ENCODE assay signal across 6 cellular contexts in the genomic region with DNA sequence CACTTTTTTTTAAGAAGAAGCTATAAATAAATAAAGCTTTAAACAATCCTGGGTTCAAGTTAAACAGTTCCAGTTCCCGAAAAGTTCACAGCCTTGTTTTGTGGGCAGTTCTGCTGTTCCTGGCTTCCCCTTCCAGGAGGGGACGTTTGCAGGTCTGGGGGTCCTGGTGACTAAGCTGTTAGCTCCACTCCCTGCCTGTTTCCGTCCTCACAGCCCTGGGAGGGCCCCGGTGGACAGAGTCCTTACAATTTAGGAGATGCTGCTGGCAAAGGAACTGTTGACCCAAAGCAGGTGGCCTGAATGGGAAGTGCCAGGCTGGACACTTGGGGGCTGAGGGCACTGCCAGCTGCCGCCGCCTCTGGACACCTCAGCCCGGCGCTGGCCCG. TPM values are rescaled to one million over a fixed set of nuclear protein-coding genes. Genes with fewer than 3 reads are reported as not detected.
DNase-seq lines count a peak whose midpoint lies in the region; ATAC-seq, FAIRE-seq and TF ChIP-seq lines count a peak whose summit lies in the region.
"Not testable (repeated sequence)": the region's sequence is repeated elsewhere in the genome, so short reads cannot be mapped to it uniquely, and the experiment has no call there.

No MANE protein-coding gene starts in this region.

- H3K4me3 ChIP-seq in BLaER1; GM12878; endodermal cell (ENCODE audit: low read length): not testable (repeated sequence)

- POLR2A ChIA-PET in GM12878 (lab: Charles Lee) = not testable (repeated sequence)

- ATAC-seq in GM12878 = not testable (repeated sequence)

- H3K4me2 ChIP-seq in BLaER1 = peak overlapping the region; percentile 62
- H3K4me2 ChIP-seq in GM12878 (ENCODE audit: control insufficient read depth, insufficient read depth) = not testable (repeated sequence)

- in situ Hi-C loops in GM12878 (cut with MboI) = not testable (repeated sequence)

- intact Hi-C loops in Calu3 (cut with micrococcal nuclease; ENCODE audit: unreplicated experiment); GM12878 (cut with micrococcal nuclease; ENCODE audit: unreplicated experiment); cardiac septum (cut with DNase I): not testable (repeated sequence)

- CTCF ChIA-PET in Calu3 (lab: Charles Lee); GM12878 (lab: Yijun Ruan, JAX): not testable (repeated sequence)

- not testable (repeated sequence) for H3K9me3 Mint-ChIP-seq in Calu3 (ENCODE audit: low read depth, unreplicated experiment); endodermal cell

- 65% methylated on average over 4 of the region's 9 CpGs for WGBS in GM12878 (ENCODE audit: insufficient coverage, insufficient replicate concordance, low lambda C conversion rate, missing lambda C conversion rate)
- WGBS in endodermal cell (ENCODE audit: insufficient coverage in 1 of 2, insufficient read length in 1 of 2), 2 experiments = 97% methylated on average over 3 of the region's 9 CpGs; no CpG with 5 or more reads in 1 of the 2 experiments

- peaks cover 27% of the 10 kb centered on the region; the same call in 1 of the 2 replicates for H3K36me3 ChIP-seq in BLaER1
- H3K36me3 ChIP-seq in GM12878 (ENCODE audit: control insufficient read depth in 2 of 2, insufficient read depth in 2 of 2, low read length in 1 of 2) = not testable (repeated sequence)
- H3K36me3 ChIP-seq in endodermal cell (ENCODE audit: control insufficient read depth, insufficient read depth, low read length) = peaks cover 16% of the 10 kb centered on the region

- H3K27ac ChIP-seq in BLaER1 = 0 out of 2 replicates have a peak overlapping the region, but pooled peaks have one; percentile 22
- not testable (repeated sequence) for H3K27ac ChIP-seq in GM12878 (ENCODE audit: control insufficient read depth, insufficient read depth); endodermal cell (ENCODE audit: low read depth, low read length)

- H3K4me3 Mint-ChIP-seq in Calu3 (ENCODE audit: low read depth, unreplicated experiment); endodermal cell: not testable (repeated sequence)

- not testable (repeated sequence) for H3K9me3 ChIP-seq in BLaER1; GM12878 (replicated peaks; ENCODE audit: control insufficient read depth, insufficient read depth, low read length); endodermal cell (ENCODE audit: control insufficient read depth, low read length)

- H3K27me3 Mint-ChIP-seq in Calu3 (ENCODE audit: unreplicated experiment); endodermal cell (ENCODE audit: insufficient read depth): not testable (repeated sequence)

- not testable (repeated sequence) for H3K4me1 Mint-ChIP-seq in Calu3 (ENCODE audit: low read depth, unreplicated experiment)
- peaks cover 13% of the 10 kb centered on the region for H3K4me1 Mint-ChIP-seq in endodermal cell

- H3K79me2 ChIP-seq in GM12878 (ENCODE audit: control insufficient read depth, insufficient read depth, low read length) = not testable (repeated sequence)

- not testable (repeated sequence) for H2AFZ ChIP-seq in GM12878 (ENCODE audit: control insufficient read depth, low read depth, low read length)

- not testable (repeated sequence) for H3K27ac Mint-ChIP-seq in Calu3 (ENCODE audit: unreplicated experiment); endodermal cell

- TF ChIP-seq RAD21 in GM12878 (IDR thresholded peaks at IDR 0.05; ENCODE audit: insufficient read depth, low read depth, low read length) = not testable (repeated sequence)

- TF ChIP-seq CTCF in Calu3 (IDR thresholded peaks at IDR 0.05; ENCODE audit: unreplicated experiment); GM12878 (IDR thresholded peaks at IDR 0.05 in 2 of 3, conservative IDR thresholded peaks at IDR 0.05 in 1 of 3; ENCODE audit: control insufficient read depth in 2 of 3, extremely low read depth in 1 of 3, insufficient read depth in 1 of 3, low read depth in 3 of 3, low read length in 3 of 3); endodermal cell (conservative IDR thresholded peaks at IDR 0.05): not testable (repeated sequence)

- 0 out of 2 replicates have a peak overlapping the region, but pooled peaks have one; percentile 28 for H3K9ac ChIP-seq in BLaER1
- H3K9ac ChIP-seq in GM12878 (ENCODE audit: control insufficient read depth, insufficient read depth, low read length); endodermal cell (ENCODE audit: extremely low read depth, low read length, poor library complexity, severe bottlenecking): not testable (repeated sequence)

- not testable (repeated sequence) for TF ChIP-seq EP300 in GM12878 (IDR thresholded peaks at IDR 0.05; ENCODE audit: borderline replicate concordance in 1 of 2, control insufficient read depth in 1 of 2, low read depth in 2 of 2, low read length in 2 of 2)

- BruUV-seq in Calu3 (replicated peaks; lab: Mats Ljungman, UMichigan) = TSS peak; percentile 24
- not testable (repeated sequence) for BruUV-seq in GM12878 (replicated peaks; lab: Mats Ljungman, UMichigan)

- H4K20me1 ChIP-seq in BLaER1 = peaks cover 35% of the 10 kb centered on the region
- not testable (repeated sequence) for H4K20me1 ChIP-seq in GM12878 (ENCODE audit: control insufficient read depth, insufficient read depth)

- RAD21 ChIA-PET in GM12878 (lab: Charles Lee; ENCODE audit: unreplicated experiment) = not testable (repeated sequence)

- DNase-seq in Calu3; GM12878 (ENCODE audit: low read depth, low spot score): not testable (repeated sequence)
- DNase-seq in endodermal cell = peak; percentile 13
- peak; percentile 64 for DNase-seq in cardiac septum (ENCODE audit: low spot score)
- peak; percentile 64 for DNase-seq in mesenteric fat pad (ENCODE audit: low spot score)

- not testable (repeated sequence) for TF ChIP-seq POLR2A in GM12878 (IDR thresholded peaks at IDR 0.05; ENCODE audit: low read depth, low read length)

- peaks cover 47% of the 10 kb centered on the region for H3K4me1 ChIP-seq in BLaER1
- H3K4me1 ChIP-seq in GM12878 (ENCODE audit: control insufficient read depth, insufficient read depth, low read length) = not testable (repeated sequence)
- peaks cover 12% of the 10 kb centered on the region for H3K4me1 ChIP-seq in endodermal cell (ENCODE audit: control insufficient read depth, insufficient read depth, low read length)

- H3K27me3 ChIP-seq in BLaER1; GM12878 (replicated peaks in 1 of 2; ENCODE audit: control insufficient read depth in 2 of 2, insufficient read depth in 2 of 2, low read length in 1 of 2); endodermal cell (ENCODE audit: control insufficient read depth, insufficient read depth, low read length, poor library complexity, severe bottlenecking): not testable (repeated sequence)

- SMC1A ChIA-PET in GM12878 (lab: Charles Lee; ENCODE audit: uncharacterized antibody, unreplicated experiment) = interaction anchor here (0.6 kb wide), 1 partner anchor 561 kb away, joined by 3 read pairs; no protein-coding TSS in a partner anchor

- not testable (repeated sequence) for H3K36me3 Mint-ChIP-seq in Calu3 (ENCODE audit: insufficient read depth, unreplicated experiment)
- H3K36me3 Mint-ChIP-seq in endodermal cell (ENCODE audit: low read depth) = peaks cover 17% of the 10 kb centered on the region

- FAIRE-seq in GM12878 (lab: Jason Lieb, UNC) = peak; percentile 7

RNA-seq across cellular contexts. Expression of a gene that starts 53.1 kb away (rescaled TPM):
- 27.6 and 34.6 TPM in 2 replicates for total RNA-seq in Calu3 (2022)
- total RNA-seq in GM12878 (2013; cell fraction: nucleolus; rRNA removed) = 14.4 and 19.3 TPM in 2 replicates
- total RNA-seq in GM12878 (2014; rRNA removed) = 13.3 and 16.3 TPM in 2 replicates
- total RNA-seq in GM12878 (2014; rRNA removed; fragmentation: Illumina TruSeq; extraction: Trizol) = 6.0 and 7.1 TPM in 2 replicates
- 17.0 and 17.4 TPM in 2 replicates for total RNA-seq in GM12878 (2021)
- 1.7 TPM for polyA plus RNA-seq in GM12878 (2011; ENCODE audit: low read depth)
- 1.7 and 3.1 TPM in 2 replicates for polyA plus RNA-seq in GM12878 (2011; rRNA removed)
- 6.2 and 9.8 TPM in 2 replicates for polyA plus RNA-seq in GM12878 (2011; cell fraction: cytosol; rRNA removed)
- polyA plus RNA-seq in GM12878 (2011; cell fraction: nucleus; rRNA removed) = 4.1 and 8.6 TPM in 2 replicates
- 3.9 and 4.2 TPM in 2 replicates for polyA plus RNA-seq in GM12878 (2012)
- polyA plus RNA-seq in GM12878 (2014; fragmentation: Illumina TruSeq; extraction: Trizol) = 1.7 and 6.2 TPM in 2 replicates
- under 1 TPM; 0.48 to 0.75 TPM for polyA plus RNA-seq in GM12878 (2014; fragmentation: Nextera tagmentation; extraction: Ambion mirVana)
- 12.6 and 12.8 TPM in 2 replicates for polyA plus RNA-seq in GM12878 (2014; rRNA removed)
- polyA plus RNA-seq in GM12878 (2016; fragmentation: Nextera tagmentation; extraction: Ambion mirVana) = 1 to 10 TPM; 2.2 TPM
- 5.3 and 10.3 TPM in 2 replicates for polyA minus RNA-seq in GM12878 (2011; rRNA and poly(A)+ RNA removed)
- polyA minus RNA-seq in GM12878 (2011; cell fraction: cytosol; rRNA and poly(A)+ RNA removed) = 4.7 and 6.3 TPM in 2 replicates
- polyA minus RNA-seq in GM12878 (2011; cell fraction: nucleus; rRNA and poly(A)+ RNA removed) = 10.2 and 28.1 TPM in 2 replicates
- 100 to 1,000 TPM in 1 of 2 donors, 10 to 100 TPM in 1; 93.0 to 106 TPM for total RNA-seq in endodermal cell
- polyA plus RNA-seq in endodermal cell (2013, experiment 1 of 2) = 81.5 TPM
- 79.0 TPM for polyA plus RNA-seq in endodermal cell (2013, experiment 2 of 2)
- total RNA-seq in cardiac septum = 14.4 TPM
- total RNA-seq in mesenteric fat pad = 38.4 TPM
